Comparison of ENCODE assay signal across 18 cellular contexts in genomic region chr11:15473954-15474837, GRCh38.
DNase-seq lines count a peak whose midpoint lies in the region; ATAC-seq, FAIRE-seq and TF ChIP-seq lines count a peak whose summit lies in the region.
"Had no signal": no experiment of that assay in that cellular context is flagged by ENCODE, and none has a peak within 500 bp of the region (broad histone marks: within the 10 kb centered on the region; RNA-seq: fewer than 3 reads in every experiment).

No MANE protein-coding gene starts in this region.

- peak; percentile 89 for DNase-seq in NCI-H2107 treated with DMSO at 0.1 percent for 48 hours (lab: John Stamatoyannopoulos, UW; ENCODE audit: unreplicated experiment)
- no peak for DNase-seq in NCI-H2107 (lab: John Stamatoyannopoulos, UW)
- DNase-seq in osteoblast (ENCODE audit: insufficient read length, low spot score, missing footprints): no peak
- no peak for DNase-seq in RCC 7860 (ENCODE audit: low spot score)
- no peak for DNase-seq in retina
- DNase-seq in effector memory CD4-positive, alpha-beta T cell: no peak
- DNase-seq: activated CD8-positive, alpha-beta memory T cell treated with anti-CD3 and anti-CD28 coated beads, Interleukin-2, amount 50 U/mL, for 4 hours; amniotic stem cell; Calu3; NCI-H524 had no signal

- H4K20me1 ChIP-seq in osteoblast (ENCODE audit: insufficient read depth, low read length): no peaks in the 10 kb centered on the region

- H3K4me2 ChIP-seq in osteoblast (ENCODE audit: insufficient read depth, low read length): no peak overlapping the region

- FAIRE-seq in RCC 7860 (lab: Jason Lieb, UNC): no peak
- FAIRE-seq: islet of Langerhans had no signal

- no peak overlapping the region for H2AFZ ChIP-seq in osteoblast (ENCODE audit: low read length)

- H3K4me3 ChIP-seq in osteoblast (ENCODE audit: insufficient read depth, low read length): no peak overlapping the region
- H3K4me3 ChIP-seq in effector memory CD4-positive, alpha-beta T cell (ENCODE audit: insufficient read depth, low read depth, low read length, poor library complexity, severe bottlenecking): no peak overlapping the region
- H3K4me3 ChIP-seq: right atrium auricular region, SJSA1, suprapubic skin had no signal

- no peak for TF ChIP-seq CTCF in osteoblast (IDR thresholded peaks at IDR 0.05; ENCODE audit: extremely low read depth, low read depth, low read length)

- H3K9me3 ChIP-seq in osteoblast (ENCODE audit: low read depth, low read length): no peaks in the 10 kb centered on the region
- H3K9me3 ChIP-seq in effector memory CD4-positive, alpha-beta T cell (ENCODE audit: control insufficient read depth, low read length): no peaks in the 10 kb centered on the region
- H3K9me3 ChIP-seq: right atrium auricular region, SJSA1, suprapubic skin had no signal

- ATAC-seq in HG02588 (IDR thresholded peaks at IDR 0.05; ENCODE audit: unreplicated experiment) (peak; percentile 69), HG03280 (IDR thresholded peaks at IDR 0.05; ENCODE audit: unreplicated experiment) (peak; percentile 64)

- no peaks in the 10 kb centered on the region for H3K27me3 ChIP-seq in osteoblast (ENCODE audit: insufficient read depth, low read length)
- H3K27me3 ChIP-seq in effector memory CD4-positive, alpha-beta T cell (replicated peaks; ENCODE audit: control insufficient read depth, insufficient read depth, low read length, poor library complexity, severe bottlenecking): no peaks in the 10 kb centered on the region
- H3K27me3 ChIP-seq: right atrium auricular region, suprapubic skin had no signal

- no peaks in the 10 kb centered on the region for H3K4me1 ChIP-seq in osteoblast (ENCODE audit: insufficient read depth, low read length)
- H3K4me1 ChIP-seq in effector memory CD4-positive, alpha-beta T cell (ENCODE audit: control insufficient read depth, insufficient read depth, low read length, poor library complexity, severe bottlenecking): no peaks in the 10 kb centered on the region
- H3K4me1 ChIP-seq: right atrium auricular region, SJSA1 had no signal

- H3K27ac ChIP-seq in osteoblast (ENCODE audit: low read depth, low read length): no peak overlapping the region
- no peak overlapping the region for H3K27ac ChIP-seq in effector memory CD4-positive, alpha-beta T cell (ENCODE audit: insufficient read depth, low read length, poor library complexity, severe bottlenecking)
- H3K27ac ChIP-seq: 22Rv1, right atrium auricular region, SJSA1, suprapubic skin, VCaP had no signal

- H3K36me3 ChIP-seq in osteoblast (ENCODE audit: insufficient read depth, low read length): no peaks in the 10 kb centered on the region
- H3K36me3 ChIP-seq in effector memory CD4-positive, alpha-beta T cell (ENCODE audit: control insufficient read depth, insufficient read depth, low read length): no peaks in the 10 kb centered on the region
- H3K36me3 ChIP-seq: right atrium auricular region, SJSA1, suprapubic skin had no signal

- H3K79me2 ChIP-seq in osteoblast (ENCODE audit: insufficient read depth, low read length): no peaks in the 10 kb centered on the region
